In genomic region chrX:312621-313331, GRCh38 we compare ENCODE assay signal across 1 cellular context.
A peak's percentile ranks its signal among the peaks of the same experiment; 100 is the strongest.
TF ChIP-seq lines count a peak whose summit lies in the region.

No MANE protein-coding gene starts in this region.

TF ChIP-seq in HepG2, 621 proteins besides CTCF, POLR2A, EP300 and RAD21:
- peak; percentile 66 for TF ChIP-seq AGO1 (IDR thresholded peaks at IDR 0.05; ENCODE audit: low read depth, low read length, poor library complexity, severe bottlenecking)
- TF ChIP-seq AGO2 (optimal IDR thresholded peaks at IDR 0.05; ENCODE audit: low read depth, low read length) = peak; percentile 90
- TF ChIP-seq ZNF562 (CRISPR knock-in tag; IDR thresholded peaks at IDR 0.05; ENCODE audit: borderline replicate concordance) = no peak
- 0 out of 2 replicates have a peak, but pooled peaks have one; percentile 5 for TF ChIP-seq POLR2G (IDR thresholded peaks at IDR 0.05; ENCODE audit: low read depth, low read length)
- TF ChIP-seq KLF6 (CRISPR knock-in tag; IDR thresholded peaks at IDR 0.05) = no peak
- TF ChIP-seq RBM22 (optimal IDR thresholded peaks at IDR 0.05; ENCODE audit: low read length) = peak; percentile 83
- TF ChIP-seq RBFOX2 (IDR thresholded peaks at IDR 0.05; ENCODE audit: low read depth, low read length) = peak; percentile 67
- TF ChIP-seq SIX1 (CRISPR knock-in tag; IDR thresholded peaks at IDR 0.05; ENCODE audit: borderline replicate concordance) = no peak
- TF ChIP-seq ZFP37 (CRISPR knock-in tag; IDR thresholded peaks at IDR 0.05; ENCODE audit: borderline replicate concordance) = no peak
